ENCODE assay signal across 13 cellular contexts in genomic region chr5:132782101-132782500, GRCh38. TPM values are rescaled to one million over a fixed set of nuclear protein-coding genes. Genes with fewer than 3 reads are reported as not detected.
A peak's percentile ranks its signal among the peaks of the same experiment; 100 is the strongest.
DNase-seq lines count a peak whose midpoint lies in the region; ATAC-seq, FAIRE-seq and TF ChIP-seq lines count a peak whose summit lies in the region.
"Had no signal": no experiment of that assay in that cellular context is flagged by ENCODE, and none has a peak within 500 bp of the region (broad histone marks: within the 10 kb centered on the region; RNA-seq: fewer than 3 reads in every experiment).

No MANE protein-coding gene starts in this region.

- peak; percentile 47 for FAIRE-seq in astrocyte (lab: Jason Lieb, UNC)

- no peak overlapping the region for H3K4ac ChIP-seq in neuronal stem cell (ENCODE audit: low read length)

- H3K27me3 Mint-ChIP-seq in astrocyte (ENCODE audit: low read depth, unreplicated experiment), result no peaks in the 10 kb centered on the region

- H3K27ac ChIP-seq in astrocyte (ENCODE audit: low read depth, low read length) (peak overlapping the region; percentile 39), neuronal stem cell (replicated peaks; ENCODE audit: low read length) (no peak overlapping the region)
- H3K27ac ChIP-seq: C4-2B, left ventricle myocardium inferior had no signal

- no peaks in the 10 kb centered on the region for H3K36me3 ChIP-seq in MG63
- no peaks in the 10 kb centered on the region for H3K36me3 ChIP-seq in astrocyte (ENCODE audit: insufficient read depth, low read length)
- H3K36me3 ChIP-seq in neuronal stem cell (replicated peaks in 1 of 2; ENCODE audit: control insufficient read depth in 2 of 2, insufficient read depth in 2 of 2, low read length in 2 of 2), result no peaks in the 10 kb centered on the region
- H3K36me3 ChIP-seq: left ventricle myocardium inferior had no signal

- no peak overlapping the region for H2BK15ac ChIP-seq in neuronal stem cell (ENCODE audit: low read length)

- H3K4me1 ChIP-seq in astrocyte (ENCODE audit: insufficient read depth, low read length) (peaks cover 24% of the 10 kb centered on the region), neuronal stem cell (ENCODE audit: control insufficient read depth in 2 of 2, insufficient read depth in 1 of 2, low read depth in 1 of 2, low read length in 2 of 2) (peaks cover 0 to 3% of the 10 kb centered on the region in 2 donors)

- no peaks in the 10 kb centered on the region for H3K36me3 Mint-ChIP-seq in astrocyte (ENCODE audit: low read depth, unreplicated experiment)
- H3K36me3 Mint-ChIP-seq: activated naive CD4-positive, alpha-beta T cell treated with anti-CD3 and anti-CD28 coated beads, Interleukin-2, amount 50 U/mL, for 72 hours had no signal

- no peak overlapping the region for H3K23ac ChIP-seq in neuronal stem cell (ENCODE audit: low read depth, low read length, poor library complexity)

- ATAC-seq in GM21367 (IDR thresholded peaks at IDR 0.05; ENCODE audit: unreplicated experiment) (no peak), Right ventricle myocardium superior (ENCODE audit: poor library complexity) (no peak)
- ATAC-seq: activated naive CD4-positive, alpha-beta T cell treated with anti-CD3 and anti-CD28 coated beads, Interleukin-2, amount 50 U/mL, for 72 hours had no signal

- no CpG with 5 or more reads among the region's 4 CpGs for WGBS in neuronal stem cell (ENCODE audit: extremely low coverage in 2 of 2, insufficient read length in 2 of 2, insufficient replicate concordance in 1 of 2), 2 donors

- peak; percentile 48 for DNase-seq in AG20443 (ENCODE audit: low spot score)
- peak; percentile 50 for DNase-seq in MG63
- peak; percentile 65 for DNase-seq in astrocyte (ENCODE audit: low read depth)
- peak; percentile 13 for DNase-seq in kidney glomerular epithelial cell (lab: John Stamatoyannopoulos, UW)
- DNase-seq in neuronal stem cell (ENCODE audit: low spot score), result no peak
- no peak for DNase-seq in activated naive CD4-positive, alpha-beta T cell treated with Interleukin-2 at 50 U/mL for 16 hours
- no peak for DNase-seq in Right ventricle myocardium superior
- DNase-seq: left ventricle myocardium inferior, MM.1S had no signal

- no peak overlapping the region for H3K18ac ChIP-seq in neuronal stem cell (ENCODE audit: low read length)

- H2AFZ ChIP-seq in astrocyte (ENCODE audit: low read depth, low read length), result peak overlapping the region; percentile 78
- no peak overlapping the region for H2AFZ ChIP-seq in neuronal stem cell (ENCODE audit: low read length)

- peak overlapping the region; percentile 5 for H3K9ac ChIP-seq in astrocyte (ENCODE audit: low read length)
- no peak overlapping the region for H3K9ac ChIP-seq in neuronal stem cell (ENCODE audit: low read depth, low read length, poor library complexity)

- H3K27ac Mint-ChIP-seq in astrocyte (ENCODE audit: unreplicated experiment), result peak overlapping the region; percentile 71
- H3K27ac Mint-ChIP-seq: activated naive CD4-positive, alpha-beta T cell treated with anti-CD3 and anti-CD28 coated beads, Interleukin-2, amount 50 U/mL, for 72 hours had no signal

- no peaks in the 10 kb centered on the region for H4K20me1 ChIP-seq in astrocyte (ENCODE audit: insufficient read depth, low read length)

- no peak overlapping the region for H3K4me3 Mint-ChIP-seq in astrocyte (ENCODE audit: unreplicated experiment)

- H3K4me2 ChIP-seq in astrocyte (ENCODE audit: low read length), result peak overlapping the region; percentile 57
- H3K4me2 ChIP-seq in neuronal stem cell (ENCODE audit: insufficient read depth, low read length, poor library complexity, severe bottlenecking), result no peak overlapping the region

- H3K9me3 Mint-ChIP-seq in astrocyte (ENCODE audit: unreplicated experiment), result peaks cover 2% of the 10 kb centered on the region
- H3K9me3 Mint-ChIP-seq: activated naive CD4-positive, alpha-beta T cell treated with anti-CD3 and anti-CD28 coated beads, Interleukin-2, amount 50 U/mL, for 72 hours had no signal

- H2AK5ac ChIP-seq in neuronal stem cell (ENCODE audit: low read depth, low read length), result no peak overlapping the region

- H3K9me3 ChIP-seq in MG63 (no peaks in the 10 kb centered on the region), astrocyte (ENCODE audit: insufficient read depth, low read depth, low read length) (no peaks in the 10 kb centered on the region), neuronal stem cell (replicated peaks in 1 of 2; ENCODE audit: control insufficient read depth in 2 of 2, insufficient read depth in 1 of 2, low read depth in 1 of 2, low read length in 2 of 2) (peaks cover 1 to 3% of the 10 kb centered on the region in 2 donors)
- H3K9me3 ChIP-seq: left ventricle myocardium inferior had no signal

- H3K4me1 Mint-ChIP-seq in astrocyte (ENCODE audit: low read depth, unreplicated experiment), result peaks cover 38% of the 10 kb centered on the region

- no peak for TF ChIP-seq CTCF in astrocyte (IDR thresholded peaks at IDR 0.05; ENCODE audit: insufficient read depth, low read depth, low read length)

- no peaks in the 10 kb centered on the region for H3K79me1 ChIP-seq in neuronal stem cell (ENCODE audit: low read depth, low read length)

- no peak overlapping the region for H4K8ac ChIP-seq in neuronal stem cell (ENCODE audit: low read depth, low read length)

- no peak overlapping the region for H3K14ac ChIP-seq in neuronal stem cell (ENCODE audit: low read length)

- H2BK120ac ChIP-seq in neuronal stem cell (ENCODE audit: low read depth, low read length), result no peak overlapping the region

- H2BK5ac ChIP-seq in neuronal stem cell (ENCODE audit: low read length), result no peak overlapping the region

- H4K91ac ChIP-seq in neuronal stem cell (ENCODE audit: low read depth, low read length, poor library complexity), result no peak overlapping the region

- peaks cover 6% of the 10 kb centered on the region for H3K79me2 ChIP-seq in astrocyte (ENCODE audit: insufficient read depth, low read length)

- no peak overlapping the region for H2BK12ac ChIP-seq in neuronal stem cell (ENCODE audit: low read length)

- H3K27me3 ChIP-seq in MG63, result no peaks in the 10 kb centered on the region
- H3K27me3 ChIP-seq in astrocyte (ENCODE audit: insufficient read depth, low read length), result no peaks in the 10 kb centered on the region
- peaks cover 0 to 71% (median 21%) of the 10 kb centered on the region in 3 experiments for H3K27me3 ChIP-seq in neuronal stem cell (ENCODE audit: control insufficient read depth in 3 of 3, insufficient read depth in 3 of 3, low read depth in 1 of 3, low read length in 3 of 3)

- no peak overlapping the region for H3K4me3 ChIP-seq in MG63
- no peak overlapping the region for H3K4me3 ChIP-seq in astrocyte (ENCODE audit: insufficient read depth, low read depth, low read length)
- no peak overlapping the region for H3K4me3 ChIP-seq in neuronal stem cell (ENCODE audit: low read length in 2 of 2)
- H3K4me3 ChIP-seq: left ventricle myocardium inferior had no signal

- intact Hi-C loops in Right ventricle myocardium superior (cut with DNase I), result no loop called here

RNA-seq across cellular contexts. Expression of gene SEPTIN8, which starts 5.1 kb away (rescaled TPM):
- total RNA-seq in MG63 (2014; rRNA removed; shearing (Covaris generic); ENCODE audit: low replicate concordance), result 36.9 and 53.8 TPM in 2 replicates
- total RNA-seq in astrocyte, result 97.5 and 106 TPM in 2 replicates
- polyA plus RNA-seq in neuronal stem cell (2013, experiment 1 of 2), result 53.7 TPM
- polyA plus RNA-seq in neuronal stem cell (2013, experiment 2 of 2), result 53.2 TPM
- total RNA-seq in Right ventricle myocardium superior, result 26.3 TPM

RNA-seq across cellular contexts. Expression of gene SOWAHA, which starts 31.0 kb away (rescaled TPM):
- total RNA-seq in MG63 (2014; rRNA removed; shearing (Covaris generic); ENCODE audit: low replicate concordance), result not detected in 2 replicates
- total RNA-seq in astrocyte, result 0.10 and 0.20 TPM in 2 replicates
- 0.03 TPM for polyA plus RNA-seq in neuronal stem cell (2013, experiment 1 of 2)
- 0.01 TPM for polyA plus RNA-seq in neuronal stem cell (2013, experiment 2 of 2)
- 0.13 TPM for total RNA-seq in Right ventricle myocardium superior
- total RNA-seq: activated naive CD4-positive, alpha-beta T cell treated with anti-CD3 and anti-CD28 coated beads, Interleukin-2, amount 50 U/mL, for 72 hours; left ventricle myocardium inferior; posterior vena cava had no signal

RNA-seq across cellular contexts. Expression of gene CCNI2, which starts 34.9 kb away (rescaled TPM):
- 0.27 TPM in 1 of 2 replicates, not detected in the other for total RNA-seq in MG63 (2014; rRNA removed; shearing (Covaris generic); ENCODE audit: low replicate concordance)
- total RNA-seq in astrocyte (0.16 and 0.24 TPM in 2 replicates), Right ventricle myocardium superior (0.08 TPM)
- polyA plus RNA-seq in neuronal stem cell (2013, experiment 1 of 2), result 0.17 TPM
- polyA plus RNA-seq in neuronal stem cell (2013, experiment 2 of 2), result 0.14 TPM
- total RNA-seq: posterior vena cava had no signal

RNA-seq across cellular contexts. Expression of gene KIF3A, which starts 44.8 kb away (rescaled TPM):
- 5.3 and 6.2 TPM in 2 replicates for total RNA-seq in MG63 (2014; rRNA removed; shearing (Covaris generic); ENCODE audit: low replicate concordance)
- total RNA-seq in astrocyte, result 25.4 and 25.6 TPM in 2 replicates
- 15.7 TPM for polyA plus RNA-seq in neuronal stem cell (2013, experiment 1 of 2)
- 17.9 TPM for polyA plus RNA-seq in neuronal stem cell (2013, experiment 2 of 2)
- 9.1 TPM for total RNA-seq in Right ventricle myocardium superior

RNA-seq across cellular contexts. Expression of gene SHROOM1, which starts 48.3 kb away (rescaled TPM):
- 8.6 and 16.4 TPM in 2 replicates for total RNA-seq in MG63 (2014; rRNA removed; shearing (Covaris generic); ENCODE audit: low replicate concordance)
- total RNA-seq in astrocyte (5.0 TPM in 2 replicates), Right ventricle myocardium superior (3.6 TPM)
- polyA plus RNA-seq in neuronal stem cell (2013, experiment 1 of 2), result 1.7 TPM
- 1.8 TPM for polyA plus RNA-seq in neuronal stem cell (2013, experiment 2 of 2)

Comparison
In these comparisons a context has a peak if more than half of its experiments do, and no peak if none do; other contexts are left out.
1. DNase-seq: peak in AG20443 (single experiment), MG63 (single experiment), astrocyte (single experiment) and kidney glomerular epithelial cell (single experiment); none in neuronal stem cell (single experiment), activated naive CD4-positive, alpha-beta T cell treated with Interleukin-2 at 50 U/mL for 16 hours (single experiment) and Right ventricle myocardium superior (single experiment).